Comparison of ENCODE assay signal across 9 cellular contexts in genomic region chr4:76194325-76194724, GRCh38. TPM values are rescaled to one million over a fixed set of nuclear protein-coding genes. Genes with fewer than 3 reads are reported as not detected.
DNase-seq lines count a peak whose midpoint lies in the region; TF ChIP-seq lines count a peak whose summit lies in the region.
"Had no signal": no experiment of that assay in that cellular context is flagged by ENCODE, and none has a peak within 500 bp of the region (broad histone marks: within the 10 kb centered on the region; RNA-seq: fewer than 3 reads in every experiment).

No MANE protein-coding gene starts in this region.

- TF ChIP-seq CTCF in epithelial cell of proximal tubule (conservative IDR thresholded peaks at IDR 0.05; ENCODE audit: low read depth, low read length) = no peak

- no peaks in the 10 kb centered on the region for H3K27me3 ChIP-seq in H7 (ENCODE audit: control insufficient read depth, insufficient read depth, low read length)

- H3K4me3 ChIP-seq in epithelial cell of proximal tubule (ENCODE audit: low read depth, low read length) (no peak overlapping the region), H7 (ENCODE audit: insufficient read depth, low read depth, low read length) (no peak overlapping the region)

- peak; percentile 78 for DNase-seq in AG08396 (ENCODE audit: low spot score)
- DNase-seq in OCI-M1 (lab: John Stamatoyannopoulos, UW) = peak; percentile 76
- peak; percentile 96 for DNase-seq in epithelial cell of proximal tubule (ENCODE audit: low read depth)
- DNase-seq in non-pigmented ciliary epithelial cell (ENCODE audit: low read depth) = peak; percentile 93
- DNase-seq in stimulated activated CD4-positive, alpha-beta T cell treated with anti-CD3 and anti-CD28 coated beads, Interleukin-2, amount 100 ng/mL, for 48 hours = no peak
- DNase-seq in AML-193 (lab: John Stamatoyannopoulos, UW) = no peak
- DNase-seq in GM19240 (ENCODE audit: insufficient read length, low spot score) = no peak
- no peak for DNase-seq in H7
- DNase-seq: GOT3 had no signal

- H3K36me3 ChIP-seq in H7 (replicated peaks; ENCODE audit: control insufficient read depth, insufficient read depth, low read length) = peaks cover 6% of the 10 kb centered on the region

RNA-seq across cellular contexts. Expression of gene SCARB2, which starts 19.3 kb away (rescaled TPM):
- 58.4 and 76.3 TPM in 2 replicates for total RNA-seq in epithelial cell of proximal tubule
- 39.4 and 53.0 TPM in 2 replicates for total RNA-seq in H7 (2014; rRNA removed; shearing (Covaris generic))

RNA-seq across cellular contexts. Expression of gene NUP54, which starts 46.1 kb away (rescaled TPM):
- total RNA-seq in epithelial cell of proximal tubule = 31.5 and 56.6 TPM in 2 replicates
- 102 and 122 TPM in 2 replicates for total RNA-seq in H7 (2014; rRNA removed; shearing (Covaris generic))

RNA-seq across cellular contexts. Expression of gene FAM47E, which starts 57.2 kb away (rescaled TPM):
- total RNA-seq in epithelial cell of proximal tubule = 0.07 and 3.5 TPM in 2 replicates
- total RNA-seq in H7 (2014; rRNA removed; shearing (Covaris generic)) = 0.17 and 1.4 TPM in 2 replicates

Comparison
In these comparisons a context has a peak if more than half of its experiments do, and no peak if none do; other contexts are left out.
1. DNase-seq: peak in AG08396 (single experiment), OCI-M1 (single experiment), epithelial cell of proximal tubule (single experiment) and non-pigmented ciliary epithelial cell (single experiment); none in stimulated activated CD4-positive, alpha-beta T cell treated with anti-CD3 and anti-CD28 coated beads, Interleukin-2, amount 100 ng/mL, for 48 hours (0 of 2), AML-193 (0 of 2), GM19240 (single experiment) and H7 (single experiment).